Comparison of ENCODE assay signal across 13 cellular contexts in the genomic region with DNA sequence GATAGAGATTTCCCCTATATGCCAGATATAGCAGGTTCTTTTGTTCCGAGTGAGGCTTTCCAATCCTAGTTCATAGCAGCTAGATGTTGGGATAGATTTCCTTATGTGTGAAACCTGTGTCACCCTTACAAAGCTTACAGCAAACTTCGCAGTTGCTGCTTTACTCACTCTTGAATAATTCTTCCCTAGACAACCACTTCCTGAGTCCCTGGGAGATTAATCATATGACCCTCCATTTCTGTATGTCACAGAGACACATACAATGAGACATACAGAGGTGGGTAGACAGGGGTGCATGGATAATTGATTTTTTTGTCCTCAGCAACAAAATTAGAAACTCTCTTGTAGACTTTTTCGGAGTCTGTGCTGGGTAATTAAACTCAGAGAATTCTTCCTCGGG.
A peak's percentile ranks its signal among the peaks of the same experiment; 100 is the strongest.
DNase-seq lines count a peak whose midpoint lies in the region; ATAC-seq, FAIRE-seq and TF ChIP-seq lines count a peak whose summit lies in the region.
"Had no signal": no experiment of that assay in that cellular context is flagged by ENCODE, and none has a peak within 500 bp of the region (broad histone marks: within the 10 kb centered on the region; RNA-seq: fewer than 3 reads in every experiment).

No MANE protein-coding gene starts in this region.

- H3K4me3 ChIP-seq in ACC112 (ENCODE audit: low read depth, low read length) (peak overlapping the region; percentile 12; the same call in 1 of the 2 replicates), bronchial epithelial cell (ENCODE audit: low read depth, low read length) (no peak overlapping the region), esophagus squamous epithelium (no peak overlapping the region)
- H3K4me3 ChIP-seq: testis had no signal

- no peaks in the 10 kb centered on the region for H3K9me3 ChIP-seq in esophagus squamous epithelium
- H3K9me3 ChIP-seq: testis had no signal

- H3K79me2 ChIP-seq in ACC112 (ENCODE audit: control insufficient read depth, insufficient read depth, low read length, unreplicated experiment), result no peaks in the 10 kb centered on the region

- H3K27me3 ChIP-seq in ACC112 (ENCODE audit: insufficient read depth, low read length) (no peaks in the 10 kb centered on the region), bronchial epithelial cell (ENCODE audit: control insufficient read depth, insufficient read depth, low read length) (no peaks in the 10 kb centered on the region), esophagus squamous epithelium (no peaks in the 10 kb centered on the region)
- H3K27me3 ChIP-seq: testis had no signal

- ATAC-seq in HG02763 (IDR thresholded peaks at IDR 0.05; ENCODE audit: unreplicated experiment) (no peak), GM19455 (IDR thresholded peaks at IDR 0.05; ENCODE audit: unreplicated experiment) (no peak)
- ATAC-seq: activated CD4-positive, CD25-positive, alpha-beta regulatory T cell treated with anti-CD3 and anti-CD28 coated beads, Interleukin-2, amount 50 U/mL, for 24 hours had no signal

- TF ChIP-seq POLR2A in esophagus squamous epithelium (IDR thresholded peaks at IDR 0.05), result no peak

- peak overlapping the region; percentile 74 for H2AFZ ChIP-seq in ACC112 (ENCODE audit: low read length, unreplicated experiment)

- DNase-seq in M059J (ENCODE audit: low read depth), result peak; percentile 88
- peak; percentile 92 for DNase-seq in bronchial epithelial cell (ENCODE audit: low read depth)
- DNase-seq in left kidney (ENCODE audit: low read depth, low spot score), result peak; percentile 3
- DNase-seq in NCI-H748 treated with DMSO at 0.1 percent for 48 hours (lab: John Stamatoyannopoulos, UW), result no peak
- no peak for DNase-seq in esophagus squamous epithelium (lab: John Stamatoyannopoulos, UW)
- DNase-seq: AML-193, NCI-H2227 treated with DMSO at 0.1 percent for 48 hours, testis had no signal

- H3K4me1 ChIP-seq in ACC112 (ENCODE audit: control insufficient read depth, insufficient read depth, low read length, unreplicated experiment) (peaks cover 20% of the 10 kb centered on the region), esophagus squamous epithelium (no peaks in the 10 kb centered on the region)
- H3K4me1 ChIP-seq: testis had no signal

- TF ChIP-seq CTCF in bronchial epithelial cell (IDR thresholded peaks at IDR 0.05; ENCODE audit: insufficient read depth, low read length, severe bottlenecking) (no peak), esophagus squamous epithelium (IDR thresholded peaks at IDR 0.05) (no peak)

- intact Hi-C loops in esophagus squamous epithelium (cut with DNase I), result no loop called here

- no peak for FAIRE-seq in bronchial epithelial cell (lab: Jason Lieb, UNC)
- FAIRE-seq: GM18507 had no signal

- 43 to 46% methylated on average over 4 of the region's 4 CpGs for WGBS in esophagus squamous epithelium, 2 donors

- H3K27ac ChIP-seq in ACC112 (ENCODE audit: low read depth, low read length), result peak overlapping the region; percentile 71
- no peak overlapping the region for H3K27ac ChIP-seq in esophagus squamous epithelium
- H3K27ac ChIP-seq: testis had no signal

- no peaks in the 10 kb centered on the region for H3K36me3 ChIP-seq in ACC112 (ENCODE audit: insufficient read depth, low read length)
- H3K36me3 ChIP-seq in bronchial epithelial cell (ENCODE audit: control insufficient read depth, insufficient read depth, low read length), result no peaks in the 10 kb centered on the region
- H3K36me3 ChIP-seq in esophagus squamous epithelium, result no peaks in the 10 kb centered on the region

Comparison
In these comparisons a context has a peak if more than half of its experiments do, and no peak if none do; other contexts are left out.
1. DNase-seq: peak in M059J (single experiment), bronchial epithelial cell (single experiment) and left kidney (single experiment); none in NCI-H748 treated with DMSO at 0.1 percent for 48 hours (single experiment) and esophagus squamous epithelium (single experiment).